ENCODE assay signal across 22 cellular contexts in genomic region chr6:35023091-35023490, GRCh38.
DNase-seq lines count a peak whose midpoint lies in the region; ATAC-seq, FAIRE-seq and TF ChIP-seq lines count a peak whose summit lies in the region.
"Had no signal": no experiment of that assay in that cellular context is flagged by ENCODE, and none has a peak within 500 bp of the region (broad histone marks: within the 10 kb centered on the region; RNA-seq: fewer than 3 reads in every experiment).

No MANE protein-coding gene starts in this region.

- H3K79me2 ChIP-seq in GM23338 (replicated peaks; ENCODE audit: insufficient read depth): no peaks in the 10 kb centered on the region

- WGBS in stomach, 5 donors: 25 to 65% (median 49%) methylated on average over 1 of the region's 1 CpG

- no peak for TF ChIP-seq EP300 in stomach (IDR thresholded peaks at IDR 0.05)

- H3K27me3 ChIP-seq in GM23338 (ENCODE audit: insufficient read depth) (no peaks in the 10 kb centered on the region), lower lobe of right lung (ENCODE audit: low read depth) (no peaks in the 10 kb centered on the region), stomach (no peaks in the 10 kb centered on the region)
- H3K27me3 ChIP-seq: MG63, testis had no signal

- peaks cover 76% of the 10 kb centered on the region for H3K4me1 Mint-ChIP-seq in GM23338
- H3K4me1 Mint-ChIP-seq in brain: peaks cover 94% of the 10 kb centered on the region
- H3K4me1 Mint-ChIP-seq in activated CD4-positive, alpha-beta T cell treated with anti-CD3 and anti-CD28 coated beads, Interleukin-2, amount 10 ng/mL, durations not matched to agents 7 days and 5 days: no peaks in the 10 kb centered on the region
- peaks cover 51% of the 10 kb centered on the region for H3K4me1 Mint-ChIP-seq in HFFc6 (ENCODE audit: low read depth)
- H3K4me1 Mint-ChIP-seq: activated CD4-positive, alpha-beta T cell treated with anti-CD3 and anti-CD28 coated beads for 36 hours; activated CD8-positive, alpha-beta memory T cell treated with anti-CD3 and anti-CD28 coated beads, Interleukin-2, amount 10 ng/mL, durations not matched to agents 7 days and 5 days; central memory CD8-positive, alpha-beta T cell had no signal

- H3K4me2 ChIP-seq in GM23338: peak overlapping the region; percentile 67

- no peaks in the 10 kb centered on the region; the same call in 1 of the 2 replicates for H4K20me1 ChIP-seq in GM23338 (replicated peaks; ENCODE audit: insufficient read depth)

- H3K27ac ChIP-seq in GM23338 (ENCODE audit: low read depth): peak overlapping the region; percentile 36; the same call in 1 of the 2 replicates
- peak overlapping the region; percentile 79 for H3K27ac ChIP-seq in lower lobe of right lung
- peak overlapping the region; percentile 5 to 92 (median 40) for H3K27ac ChIP-seq in stomach
- H3K27ac ChIP-seq: SK-N-MC had no signal

- peak overlapping the region; percentile 95 for H3K27ac Mint-ChIP-seq in GM23338
- H3K27ac Mint-ChIP-seq in brain: peak overlapping the region in 4 of 5 experiments; percentile 51 to 94 (median 72)
- H3K27ac Mint-ChIP-seq in activated CD4-positive, alpha-beta T cell treated with anti-CD3 and anti-CD28 coated beads, Interleukin-2, amount 10 ng/mL, durations not matched to agents 7 days and 5 days: no peak overlapping the region
- H3K27ac Mint-ChIP-seq in HFFc6: no peak overlapping the region
- H3K27ac Mint-ChIP-seq: activated CD4-positive, alpha-beta T cell treated with anti-CD3 and anti-CD28 coated beads for 36 hours; activated CD8-positive, alpha-beta memory T cell treated with anti-CD3 and anti-CD28 coated beads, Interleukin-2, amount 10 ng/mL, durations not matched to agents 7 days and 5 days; CD4-positive, CD25-positive, alpha-beta regulatory T cell had no signal

- CTCF ChIA-PET in activated CD4-positive, alpha-beta T cell treated with anti-CD3 and anti-CD28 coated beads, Interleukin-2, amount 10 ng/mL, durations not matched to agents 7 days and 5 days (lab: Charles Lee): no interaction called here

- H3K4me3 Mint-ChIP-seq in GM23338 (peak overlapping the region; percentile 53; the same call in 2 of the 3 replicates), brain (no peak overlapping the region), HFFc6 (no peak overlapping the region)
- H3K4me3 Mint-ChIP-seq in activated CD4-positive, alpha-beta T cell treated with anti-CD3 and anti-CD28 coated beads, Interleukin-2, amount 10 ng/mL, durations not matched to agents 7 days and 5 days: no peak overlapping the region
- H3K4me3 Mint-ChIP-seq: activated CD4-positive, alpha-beta T cell treated with anti-CD3 and anti-CD28 coated beads for 36 hours; activated CD8-positive, alpha-beta memory T cell treated with anti-CD3 and anti-CD28 coated beads, Interleukin-2, amount 10 ng/mL, durations not matched to agents 7 days and 5 days; CD4-positive, CD25-positive, alpha-beta regulatory T cell; central memory CD8-positive, alpha-beta T cell had no signal

- no peak for TF ChIP-seq CTCF in GM23338 (conservative IDR thresholded peaks at IDR 0.05; ENCODE audit: low read depth in 2 of 2)
- no peak for TF ChIP-seq CTCF in brain (conservative IDR thresholded peaks at IDR 0.05)
- TF ChIP-seq CTCF in lower lobe of right lung (IDR thresholded peaks at IDR 0.05): no peak
- no peak for TF ChIP-seq CTCF in stomach (IDR thresholded peaks at IDR 0.05)
- TF ChIP-seq CTCF in HFFc6 (IDR thresholded peaks at IDR 0.05): no peak

- H3K27me3 Mint-ChIP-seq in GM23338 (ENCODE audit: insufficient read depth, low read depth, poor library complexity): peaks cover 13% of the 10 kb centered on the region
- H3K27me3 Mint-ChIP-seq in brain: no peaks in the 10 kb centered on the region
- no peaks in the 10 kb centered on the region for H3K27me3 Mint-ChIP-seq in activated CD4-positive, alpha-beta T cell treated with anti-CD3 and anti-CD28 coated beads, Interleukin-2, amount 10 ng/mL, durations not matched to agents 7 days and 5 days
- H3K27me3 Mint-ChIP-seq in HFFc6 (ENCODE audit: insufficient read depth): peaks cover 3% of the 10 kb centered on the region
- H3K27me3 Mint-ChIP-seq: activated CD4-positive, alpha-beta T cell treated with anti-CD3 and anti-CD28 coated beads for 36 hours; activated CD8-positive, alpha-beta memory T cell treated with anti-CD3 and anti-CD28 coated beads, Interleukin-2, amount 10 ng/mL, durations not matched to agents 7 days and 5 days; CD4-positive, CD25-positive, alpha-beta regulatory T cell; central memory CD8-positive, alpha-beta T cell had no signal

- H3K36me3 ChIP-seq in GM23338 (ENCODE audit: insufficient read depth): peaks cover 7% of the 10 kb centered on the region; the same call in 1 of the 2 replicates
- H3K36me3 ChIP-seq in lower lobe of right lung: peaks cover 19% of the 10 kb centered on the region
- peaks cover 0 to 8% (median 5%) of the 10 kb centered on the region in 4 donors for H3K36me3 ChIP-seq in stomach

- H3K4me1 ChIP-seq in GM23338 (ENCODE audit: insufficient read depth) (peaks cover 74% of the 10 kb centered on the region), lower lobe of right lung (peaks cover 99% of the 10 kb centered on the region), stomach (peaks cover 59 to 99% (median 79%) of the 10 kb centered on the region in 4 donors)

- intact Hi-C loops in lower lobe of right lung (cut with DNase I): no loop called here
- intact Hi-C loops in stomach (cut with DNase I; ENCODE audit: low total_unique reads): no loop called here

- 0 out of 2 replicates have a peak, but pooled peaks cover 3% of the 10 kb centered on the region for H3F3A ChIP-seq in GM23338 (replicated peaks; ENCODE audit: low read depth)

- H3K36me3 Mint-ChIP-seq in GM23338 (ENCODE audit: low read depth) (peaks cover 6% of the 10 kb centered on the region; the same call in 2 of the 3 replicates), brain (peaks cover 29% of the 10 kb centered on the region), HFFc6 (ENCODE audit: low read depth) (peaks cover 6% of the 10 kb centered on the region; the same call in 1 of the 2 replicates)
- H3K36me3 Mint-ChIP-seq in activated CD4-positive, alpha-beta T cell treated with anti-CD3 and anti-CD28 coated beads, Interleukin-2, amount 10 ng/mL, durations not matched to agents 7 days and 5 days (ENCODE audit: low read depth): no peaks in the 10 kb centered on the region
- H3K36me3 Mint-ChIP-seq: activated CD8-positive, alpha-beta memory T cell treated with anti-CD3 and anti-CD28 coated beads, Interleukin-2, amount 10 ng/mL, durations not matched to agents 7 days and 5 days had no signal

- ATAC-seq in GM23338: peak; percentile 19
- no peak for ATAC-seq in lower lobe of right lung
- ATAC-seq: activated CD4-positive, alpha-beta T cell treated with anti-CD3 and anti-CD28 coated beads for 36 hours; activated CD8-positive, alpha-beta memory T cell treated with anti-CD3 and anti-CD28 coated beads, Interleukin-2, amount 10 ng/mL, durations not matched to agents 7 days and 5 days had no signal

- no peak overlapping the region for H2AFZ ChIP-seq in GM23338

- no peak for DNase-seq in GM23338 (ENCODE audit: low spot score)
- no peak for DNase-seq in lower lobe of right lung
- no peak for DNase-seq in stomach
- no peak for DNase-seq in activated CD4-positive, alpha-beta T cell treated with anti-CD3 and anti-CD28 coated beads, Interleukin-2, amount 10 ng/mL, durations not matched to agents 7 days and 5 days
- DNase-seq in HFFc6: no peak
- no peak for DNase-seq in GM12892 (ENCODE audit: insufficient read length)
- DNase-seq in stimulated activated CD4-positive, alpha-beta T cell treated with anti-CD3 and anti-CD28 coated beads, Interleukin-12 subunit alpha, Interleukin-12 subunit beta, amount 100 ng/mL, for 4 hours: no peak
- DNase-seq: activated CD4-positive, alpha-beta T cell treated with anti-CD3 and anti-CD28 coated beads for 36 hours; activated CD8-positive, alpha-beta memory T cell treated with anti-CD3 and anti-CD28 coated beads, Interleukin-2, amount 10 ng/mL, durations not matched to agents 7 days and 5 days; activated gamma-delta T cell; CD4-positive, CD25-positive, alpha-beta regulatory T cell; effector memory CD4-positive, alpha-beta T cell; hippocampal formation; MG63; NCI-H146; occipital lobe; stimulated activated CD4-positive, alpha-beta T cell treated with anti-CD3 and anti-CD28 coated beads, Interleukin-4, amount 100 ng/mL, for 24 hours; T-helper 9 cell; testis had no signal

- H3K4me3 ChIP-seq in GM23338 (peak overlapping the region; percentile 30), lower lobe of right lung (no peak overlapping the region), stomach (no peak overlapping the region)
- H3K4me3 ChIP-seq: MG63, SK-N-MC, testis had no signal

- H3K9me3 Mint-ChIP-seq in GM23338: no peaks in the 10 kb centered on the region
- H3K9me3 Mint-ChIP-seq in brain: no peaks in the 10 kb centered on the region
- no peaks in the 10 kb centered on the region for H3K9me3 Mint-ChIP-seq in activated CD4-positive, alpha-beta T cell treated with anti-CD3 and anti-CD28 coated beads, Interleukin-2, amount 10 ng/mL, durations not matched to agents 7 days and 5 days
- H3K9me3 Mint-ChIP-seq in HFFc6: no peaks in the 10 kb centered on the region
- H3K9me3 Mint-ChIP-seq: CD4-positive, CD25-positive, alpha-beta regulatory T cell; central memory CD8-positive, alpha-beta T cell had no signal

- no peaks in the 10 kb centered on the region for H3K9me2 ChIP-seq in GM23338 (ENCODE audit: insufficient read depth)

- POLR2A ChIA-PET in activated CD4-positive, alpha-beta T cell treated with anti-CD3 and anti-CD28 coated beads, Interleukin-2, amount 10 ng/mL, durations not matched to agents 7 days and 5 days (lab: Charles Lee): no interaction called here

- no peaks in the 10 kb centered on the region for H3K9me3 ChIP-seq in lower lobe of right lung
- H3K9me3 ChIP-seq in stomach: no peaks in the 10 kb centered on the region
- H3K9me3 ChIP-seq: MG63, testis had no signal

- TF ChIP-seq POLR2A in stomach (IDR thresholded peaks at IDR 0.05) (no peak), GM12892 (IDR thresholded peaks at IDR 0.05; ENCODE audit: low read depth, low read length) (no peak)

- no peak for FAIRE-seq in GM12892 (lab: Jason Lieb, UNC)

Comparison
In these comparisons a context has a peak if more than half of its experiments do, and no peak if none do; other contexts are left out.
1. H3K27ac Mint-ChIP-seq: peak in GM23338 (single experiment) and brain (4 of 5); none in activated CD4-positive, alpha-beta T cell treated with anti-CD3 and anti-CD28 coated beads, Interleukin-2, amount 10 ng/mL, durations not matched to agents 7 days and 5 days (single experiment) and HFFc6 (single experiment).
2. Peak in every context shown above with its lines, with median percentiles within 50 percentile points of each other: H3K27ac ChIP-seq.